Comparison of ENCODE assay signal across 18 cellular contexts in the genomic region with DNA sequence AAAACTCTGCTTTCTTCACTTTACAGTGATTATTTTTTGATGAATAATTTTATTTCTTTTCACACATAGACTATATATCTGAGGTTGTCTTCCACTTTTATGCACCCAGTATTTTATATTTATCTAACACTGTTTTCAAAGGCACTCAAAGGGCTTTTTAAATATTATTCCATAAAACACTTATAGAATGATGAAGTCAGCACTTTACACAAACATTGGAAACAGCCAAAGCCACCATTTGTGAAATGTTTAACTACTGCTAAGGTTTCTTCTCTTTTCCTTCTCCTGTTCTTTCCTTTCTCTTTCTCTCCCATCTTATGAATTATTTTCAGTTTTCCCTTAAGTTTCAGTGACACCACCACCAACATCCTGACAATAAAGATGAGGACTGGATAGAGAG.
DNase-seq lines count a peak whose midpoint lies in the region; ATAC-seq, FAIRE-seq and TF ChIP-seq lines count a peak whose summit lies in the region.
"Had no signal": no experiment of that assay in that cellular context is flagged by ENCODE, and none has a peak within 500 bp of the region (broad histone marks: within the 10 kb centered on the region; RNA-seq: fewer than 3 reads in every experiment).

No MANE protein-coding gene starts in this region.

- TF ChIP-seq POLR2A in HepG2 (IDR thresholded peaks at IDR 0.05; ENCODE audit: insufficient read depth in 1 of 2, low read depth in 2 of 2, low read length in 2 of 2) (no peak), right lobe of liver (IDR thresholded peaks at IDR 0.05) (no peak), K562 (conservative IDR thresholded peaks at IDR 0.05) (no peak)

- no TSS peak for BruUV-seq in HepG2 (replicated peaks; lab: Mats Ljungman, UMichigan)
- no TSS peak for BruUV-seq in K562 (replicated peaks; lab: Mats Ljungman, UMichigan)

- DNase-seq in HepG2 (ENCODE audit: low spot score): no peak
- DNase-seq in right lobe of liver: no peak
- DNase-seq in HFFc6: no peak
- DNase-seq in K562 (ENCODE audit: extremely low read depth in 1 of 4, low spot score in 3 of 4): no peak
- no peak for DNase-seq in DMS79 treated with DMSO at 0.1 percent for 48 hours (lab: John Stamatoyannopoulos, UW)
- DNase-seq in COLO668 (lab: John Stamatoyannopoulos, UW; ENCODE audit: unreplicated experiment): no peak
- DNase-seq: CD4-positive, CD25-positive, alpha-beta regulatory T cell; CD8-positive, alpha-beta T cell; DMS 273 treated with DMSO at 0.1 percent for 48 hours; EL; GDM1; GOT3 had no signal

- H3K4me3 ChIP-seq in HepG2 (replicated peaks in 1 of 3; ENCODE audit: insufficient read depth in 1 of 3, low read depth in 2 of 3, low read length in 3 of 3) (no peak overlapping the region), right lobe of liver (no peak overlapping the region), K562 (no peak overlapping the region)
- H3K4me3 ChIP-seq: BLaER1, GM12878, HAP-1 had no signal

- no peak for TF ChIP-seq EP300 in HepG2 (IDR thresholded peaks at IDR 0.05; ENCODE audit: low read depth in 2 of 2, low read length in 2 of 2)
- TF ChIP-seq EP300 in HepG2 (CRISPR knock-in tag; IDR thresholded peaks at IDR 0.05; ENCODE audit: borderline replicate concordance): no peak
- no peak for TF ChIP-seq EP300 in K562 (IDR thresholded peaks at IDR 0.05; ENCODE audit: low read length)

- H4K20me1 ChIP-seq in HepG2 (ENCODE audit: insufficient read depth, low read length) (no peaks in the 10 kb centered on the region), K562 (replicated peaks; ENCODE audit: control insufficient read depth, insufficient read depth, low read length) (no peaks in the 10 kb centered on the region)
- H4K20me1 ChIP-seq: BLaER1 had no signal

- H3K9ac ChIP-seq in HepG2 (ENCODE audit: insufficient read depth, low read depth, low read length) (no peak overlapping the region), K562 (ENCODE audit: insufficient read depth in 1 of 2, low read depth in 2 of 2, low read length in 2 of 2) (no peak overlapping the region)
- H3K9ac ChIP-seq: BLaER1 had no signal

- FAIRE-seq in HepG2 (lab: Jason Lieb, UNC): no peak
- FAIRE-seq in K562 (lab: Jason Lieb, UNC): no peak
- FAIRE-seq: GM12878, H54 had no signal

- peak overlapping the region; percentile 64 for H3K27ac Mint-ChIP-seq in HFFc6
- H3K27ac Mint-ChIP-seq: B cell; CD4-positive, CD25-positive, alpha-beta regulatory T cell; CD8-positive, alpha-beta T cell had no signal

- H3K27ac ChIP-seq in HepG2 (ENCODE audit: extremely low read length, insufficient read depth, low read length) (no peak overlapping the region), right lobe of liver (no peak overlapping the region), K562 (ENCODE audit: extremely low read depth, low read depth, low read length) (no peak overlapping the region)
- H3K27ac ChIP-seq: BLaER1, C4-2B had no signal

- H3K9me3 ChIP-seq in HepG2 (ENCODE audit: low read length) (no peaks in the 10 kb centered on the region), right lobe of liver (no peaks in the 10 kb centered on the region), K562 (replicated peaks; ENCODE audit: control insufficient read depth, insufficient read depth, low read depth, low read length) (no peaks in the 10 kb centered on the region)
- H3K9me3 ChIP-seq: BLaER1, HAP-1 had no signal

- CTCF ChIA-PET in HepG2 (lab: Yijun Ruan, JAX; ENCODE audit: low intra/inter-chr PET ratio, low total read pairs) (no interaction called here), K562 (lab: Yijun Ruan, JAX; ENCODE audit: low intra/inter-chr PET ratio) (no interaction called here)

- TF ChIP-seq RAD21 in HepG2 (CRISPR knock-in tag; IDR thresholded peaks at IDR 0.05): no peak
- no peak for TF ChIP-seq RAD21 in K562 (CRISPR knock-in tag; conservative IDR thresholded peaks at IDR 0.05 in 1 of 2, IDR thresholded peaks at IDR 0.05 in 1 of 2)

- H3K79me2 ChIP-seq in HepG2 (ENCODE audit: insufficient read depth, low read length): no peaks in the 10 kb centered on the region
- no peaks in the 10 kb centered on the region for H3K79me2 ChIP-seq in K562 (ENCODE audit: control insufficient read depth, insufficient read depth, low read length)

- ATAC-seq in HepG2: no peak
- ATAC-seq in right lobe of liver: no peak
- ATAC-seq in K562: no peak
- ATAC-seq: CD8-positive, alpha-beta T cell; GM12878 had no signal

- POLR2A ChIA-PET in HepG2 (lab: Yijun Ruan, JAX): no interaction called here
- POLR2A ChIA-PET in K562 (lab: Yijun Ruan, JAX): no interaction called here

- in situ Hi-C loops in HepG2 (cut with HindIII; ENCODE audit: extremely low pct_ligation_motif_present, low pct_unique_long_range_greater_than_20kb) (no loop called here), K562 (cut with MboI) (no loop called here)

- H3K27me3 Mint-ChIP-seq in HFFc6 (ENCODE audit: insufficient read depth): no peaks in the 10 kb centered on the region
- H3K27me3 Mint-ChIP-seq: B cell had no signal

- no peaks in the 10 kb centered on the region for H3K36me3 Mint-ChIP-seq in HFFc6 (ENCODE audit: low read depth)

- H2AFZ ChIP-seq in HepG2 (ENCODE audit: low read length): no peak overlapping the region
- peak overlapping the region; percentile 61 for H2AFZ ChIP-seq in K562 (ENCODE audit: low read depth, low read length)

- H3K36me3 ChIP-seq in HepG2 (replicated peaks in 1 of 2; ENCODE audit: control insufficient read depth in 1 of 2, insufficient read depth in 2 of 2, low read length in 2 of 2) (no peaks in the 10 kb centered on the region), right lobe of liver (no peaks in the 10 kb centered on the region), K562 (ENCODE audit: control insufficient read depth, insufficient read depth, low read length) (no peaks in the 10 kb centered on the region)
- H3K36me3 ChIP-seq: BLaER1, HAP-1 had no signal

- H3K27me3 ChIP-seq in HepG2 (ENCODE audit: control insufficient read depth in 1 of 2, insufficient read depth in 2 of 2, low read length in 2 of 2) (no peaks in the 10 kb centered on the region; a peak in 1 of 5 replicates), right lobe of liver (no peaks in the 10 kb centered on the region), K562 (ENCODE audit: control insufficient read depth in 2 of 2, insufficient read depth in 2 of 2, low read length in 2 of 2) (no peaks in the 10 kb centered on the region)
- H3K27me3 ChIP-seq: BLaER1 had no signal

- no peaks in the 10 kb centered on the region for H3K9me3 Mint-ChIP-seq in HFFc6
- H3K9me3 Mint-ChIP-seq: CD4-positive, CD25-positive, alpha-beta regulatory T cell; CD8-positive, alpha-beta T cell had no signal

- intact Hi-C loops in HepG2 (cut with micrococcal nuclease; ENCODE audit: unreplicated experiment): no loop called here
- intact Hi-C loops in right lobe of liver (cut with DNase I): no loop called here
- intact Hi-C loops in K562 (cut with micrococcal nuclease): no loop called here

- peak overlapping the region; percentile 70 for H3K4me3 Mint-ChIP-seq in HFFc6
- H3K4me3 Mint-ChIP-seq: B cell; CD4-positive, CD25-positive, alpha-beta regulatory T cell; CD8-positive, alpha-beta T cell had no signal

- H3K4me2 ChIP-seq in HepG2 (ENCODE audit: low read depth, low read length) (no peak overlapping the region), K562 (ENCODE audit: insufficient read depth, low read length) (0 out of 2 replicates have a peak overlapping the region, but pooled peaks have one; percentile 15)
- H3K4me2 ChIP-seq: BLaER1 had no signal

- no peaks in the 10 kb centered on the region; the same call in 1 of the 2 replicates for H3K4me1 Mint-ChIP-seq in HFFc6 (ENCODE audit: low read depth)

- TF ChIP-seq CTCF in HepG2 (CRISPR knock-in tag; IDR thresholded peaks at IDR 0.05): no peak
- no peak for TF ChIP-seq CTCF in right lobe of liver (IDR thresholded peaks at IDR 0.05)
- no peak for TF ChIP-seq CTCF in HFFc6 (IDR thresholded peaks at IDR 0.05)
- no peak for TF ChIP-seq CTCF in K562 (IDR thresholded peaks at IDR 0.05 in 2 of 3, conservative IDR thresholded peaks at IDR 0.05 in 1 of 3; ENCODE audit: insufficient read depth in 2 of 3, low read depth in 1 of 3, low read length in 3 of 3)

- H3K4me1 ChIP-seq in HepG2 (ENCODE audit: insufficient read depth, low read length): 0 out of 2 replicates have a peak, but pooled peaks cover 1% of the 10 kb centered on the region
- peaks cover 0 to 12% (median 2%) of the 10 kb centered on the region in 4 donors for H3K4me1 ChIP-seq in right lobe of liver
- H3K4me1 ChIP-seq in K562 (replicated peaks in 1 of 2; ENCODE audit: control insufficient read depth in 2 of 2, insufficient read depth in 2 of 2, low read length in 2 of 2): peaks cover 4 to 35% of the 10 kb centered on the region in 2 experiments; a peak in 4 of 5 replicates
- H3K4me1 ChIP-seq: HAP-1 had no signal

- H3K9me1 ChIP-seq in K562 (ENCODE audit: control insufficient read depth, insufficient read depth, low read length): no peaks in the 10 kb centered on the region

TF ChIP-seq in HepG2, 621 proteins besides CTCF, POLR2A, EP300 and RAD21 (continues in another document):
- TF ChIP-seq ZNF160 (CRISPR knock-in tag; IDR thresholded peaks at IDR 0.05) (no peak), MAFK (conservative IDR thresholded peaks at IDR 0.05 in 1 of 2, IDR thresholded peaks at IDR 0.05 in 1 of 2; ENCODE audit: low read length in 2 of 2) (peak; percentile 32 to 64; a peak in 2 of 4 replicates)

TF ChIP-seq in K562, 482 proteins besides CTCF, POLR2A, EP300 and RAD21 (continues in another document):
- TF ChIP-seq ZNF316 (IDR thresholded peaks at IDR 0.05): peak; percentile 89
- no peak for TF ChIP-seq ZBTB8A (IDR thresholded peaks at IDR 0.05; ENCODE audit: partially characterized antibody)
- TF ChIP-seq C11orf30 (IDR thresholded peaks at IDR 0.05; ENCODE audit: low read depth): peak; percentile 69; the same call in 1 of the 2 replicates
- peak; percentile 45; the same call in 1 of the 2 replicates for TF ChIP-seq MAFF (IDR thresholded peaks at IDR 0.05; ENCODE audit: low read length)
- TF ChIP-seq, protein P1, sequence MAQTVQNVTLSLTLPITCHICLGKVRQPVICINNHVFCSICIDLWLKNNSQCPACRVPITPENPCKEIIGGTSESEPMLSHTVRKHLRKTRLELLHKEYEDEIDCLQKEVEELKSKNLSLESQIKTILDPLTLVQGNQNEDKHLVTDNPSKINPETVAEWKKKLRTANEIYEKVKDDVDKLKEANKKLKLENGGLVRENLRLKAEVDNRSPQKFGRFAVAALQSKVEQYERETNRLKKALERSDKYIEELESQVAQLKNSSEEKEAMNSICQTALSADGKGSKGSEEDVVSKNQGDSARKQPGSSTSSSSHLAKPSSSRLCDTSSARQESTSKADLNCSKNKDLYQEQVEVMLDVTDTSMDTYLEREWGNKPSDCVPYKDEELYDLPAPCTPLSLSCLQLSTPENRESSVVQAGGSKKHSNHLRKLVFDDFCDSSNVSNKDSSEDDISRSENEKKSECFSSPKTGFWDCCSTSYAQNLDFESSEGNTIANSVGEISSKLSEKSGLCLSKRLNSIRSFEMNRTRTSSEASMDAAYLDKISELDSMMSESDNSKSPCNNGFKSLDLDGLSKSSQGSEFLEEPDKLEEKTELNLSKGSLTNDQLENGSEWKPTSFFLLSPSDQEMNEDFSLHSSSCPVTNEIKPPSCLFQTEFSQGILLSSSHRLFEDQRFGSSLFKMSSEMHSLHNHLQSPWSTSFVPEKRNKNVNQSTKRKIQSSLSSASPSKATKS (CRISPR knock-in tag; IDR thresholded peaks at IDR 0.05): no peak
- peak; percentile 53; the same call in 1 of the 2 replicates for TF ChIP-seq MAFK (IDR thresholded peaks at IDR 0.05; ENCODE audit: low read length)
- TF ChIP-seq MAFG (tag; conservative IDR thresholded peaks at IDR 0.05): peak; percentile 60; the same call in 1 of the 2 replicates
